8 cellular contexts compared by ENCODE assay signal in genomic region chr10:91924212-91925021, GRCh38. TPM values are rescaled to one million over a fixed set of nuclear protein-coding genes. Genes with fewer than 3 reads are reported as not detected.
DNase-seq lines count a peak whose midpoint lies in the region; ATAC-seq, FAIRE-seq and TF ChIP-seq lines count a peak whose summit lies in the region.

No MANE protein-coding gene starts in this region.

- H3K27ac ChIP-seq in right atrium auricular region: peak overlapping the region; percentile 98 to 99

- peak overlapping the region; percentile 96 for H3K27ac Mint-ChIP-seq in activated B cell treated with CpG ODN at 0.5 μM for 24 hours

- peaks cover 26% of the 10 kb centered on the region for H3K36me3 Mint-ChIP-seq in activated B cell treated with CpG ODN at 0.5 μM for 24 hours (ENCODE audit: low read depth)

- CTCF ChIA-PET in activated B cell treated with CpG ODN at 0.5 μM for 24 hours (lab: Charles Lee): interaction anchor here (1.1 to 2.2 kb wide), 5 partner anchors 10 to 166 kb away, joined by 3 to 17 read pairs (median 10); partner anchors contain the start of gene FGFBP3

- H3K4me3 Mint-ChIP-seq in activated B cell treated with CpG ODN at 0.5 μM for 24 hours: peak overlapping the region; percentile 92

- no peaks in the 10 kb centered on the region for H3K9me3 Mint-ChIP-seq in activated B cell treated with CpG ODN at 0.5 μM for 24 hours

- peaks cover 0 to 34% of the 10 kb centered on the region in 2 donors for H3K4me1 ChIP-seq in right atrium auricular region

- DNase-seq in activated B cell treated with CpG ODN at 0.5 μM for 24 hours (no peak), right atrium auricular region (ENCODE audit: low spot score) (no peak), skeletal muscle cell (ENCODE audit: low read depth) (no peak), AG20443 (ENCODE audit: low spot score) (no peak), GM19238 (ENCODE audit: insufficient read length, low spot score) (no peak)

- ATAC-seq in GM18861 (IDR thresholded peaks at IDR 0.05; ENCODE audit: unreplicated experiment) (peak; percentile 6), HG03439 (IDR thresholded peaks at IDR 0.05; ENCODE audit: unreplicated experiment) (peak; percentile 26), activated B cell treated with CpG ODN at 0.5 μM for 24 hours (ENCODE audit: low read depth) (no peak)

- TF ChIP-seq CTCF in activated B cell treated with CpG ODN at 0.5 μM for 24 hours (IDR thresholded peaks at IDR 0.05) (no peak), right atrium auricular region (IDR thresholded peaks at IDR 0.05) (no peak)

- H3K9me3 ChIP-seq in right atrium auricular region: peaks cover 0 to 7% of the 10 kb centered on the region in 2 donors

- H3K4me3 ChIP-seq in right atrium auricular region (peak overlapping the region; percentile 88 to 92), skeletal muscle cell (ENCODE audit: low read depth, low read length) (peak overlapping the region; percentile 89)

- POLR2A ChIA-PET in activated B cell treated with CpG ODN at 0.5 μM for 24 hours (lab: Charles Lee): interaction anchor here (0.6 to 3.0 kb wide), 10 partner anchors 8 to 1053 kb away, joined by 3 to 47 read pairs (median 4); partner anchors contain the start of genes EXOC6, FGFBP3, RPP30 and TNKS2

- no peaks in the 10 kb centered on the region for H3K27me3 ChIP-seq in right atrium auricular region

- intact Hi-C loops in activated B cell treated with CpG ODN at 0.5 μM for 24 hours (cut with micrococcal nuclease): loop anchor here (1.0 to 5.0 kb wide), 4 partner anchors 367 to 1052 kb away; partner anchors contain the start of genes CPEB3, HECTD2, KIF11 and MARCHF5

- peaks cover 46% of the 10 kb centered on the region for H3K4me1 Mint-ChIP-seq in activated B cell treated with CpG ODN at 0.5 μM for 24 hours

- FAIRE-seq in A204.1 (lab: Jason Lieb, UNC): peak; percentile 46

- H3K36me3 ChIP-seq in right atrium auricular region: no peaks in the 10 kb centered on the region

- H3K27me3 Mint-ChIP-seq in activated B cell treated with CpG ODN at 0.5 μM for 24 hours: no peaks in the 10 kb centered on the region

RNA-seq across cellular contexts. Expression of gene BTAF1, which starts 0.8 kb away (rescaled TPM):
- total RNA-seq in activated B cell treated with CpG ODN at 0.5 μM for 24 hours (63.4 and 74.7 TPM in 2 replicates), right atrium auricular region (10 to 100 TPM; 11.8 to 12.7 TPM)

RNA-seq across cellular contexts. Expression of gene FGFBP3, which starts 15.1 kb away (rescaled TPM):
- total RNA-seq in activated B cell treated with CpG ODN at 0.5 μM for 24 hours: 1.8 and 2.0 TPM in 2 replicates
- under 1 TPM; 0.26 to 0.31 TPM for total RNA-seq in right atrium auricular region
